In the genomic region with DNA sequence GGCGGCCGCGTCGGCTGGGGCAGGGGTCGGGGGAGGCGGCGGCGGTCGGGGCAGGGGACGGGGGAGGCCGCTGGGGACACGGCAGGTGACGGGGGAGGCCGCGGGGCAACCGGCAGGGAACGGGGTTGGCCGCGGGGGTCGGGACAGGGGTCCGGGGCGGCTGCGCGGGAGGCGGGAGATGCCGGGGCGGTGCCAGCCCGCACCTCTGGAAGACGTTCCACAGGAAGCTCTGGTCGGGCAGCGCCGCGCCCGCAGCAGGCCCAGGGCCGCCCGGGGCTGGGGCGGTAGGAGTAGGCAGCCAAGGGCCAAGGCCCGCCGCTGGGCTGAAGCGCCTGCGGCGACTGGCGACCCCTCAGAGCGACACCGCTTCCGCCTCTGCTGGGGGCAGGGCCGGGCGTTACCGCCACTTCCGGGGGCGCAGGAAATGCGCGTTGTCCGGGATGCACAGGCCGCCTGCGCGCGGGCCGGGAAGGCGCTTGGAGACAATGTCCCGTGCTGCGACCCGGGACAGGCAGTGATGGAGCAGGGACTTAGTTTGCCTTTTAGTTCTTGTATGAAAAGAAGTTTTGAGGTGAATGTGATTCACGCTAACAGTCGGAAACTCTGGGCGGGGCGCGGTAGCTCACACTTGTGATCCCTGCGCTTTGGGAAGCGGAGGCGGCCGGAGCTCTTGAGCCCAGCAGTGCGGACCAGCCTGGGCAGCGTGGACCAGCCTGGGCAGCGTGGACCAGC, we compare ENCODE assay signal across 8 cellular contexts.
DNase-seq lines count a peak whose midpoint lies in the region; ATAC-seq and TF ChIP-seq lines count a peak whose summit lies in the region.

No MANE protein-coding gene starts in this region.

- H4K91ac ChIP-seq in IMR-90 (ENCODE audit: insufficient read depth, low read depth, low read length), result peak overlapping the region; percentile 62; the same call in 1 of the 2 replicates

- peaks cover 4% of the 10 kb centered on the region; the same call in 1 of the 2 replicates for H3K4me1 ChIP-seq in IMR-90 (ENCODE audit: control insufficient read depth, insufficient read depth, low read length)
- no peaks in the 10 kb centered on the region for H3K4me1 ChIP-seq in RWPE2 (ENCODE audit: insufficient read depth, poor library complexity, severe bottlenecking)
- H3K4me1 ChIP-seq in neutrophil (ENCODE audit: control insufficient read depth in 1 of 2, insufficient read depth in 1 of 2, low read depth in 1 of 2, low read length in 1 of 2), result peaks cover 3 to 6% of the 10 kb centered on the region in 2 experiments

- H2BK120ac ChIP-seq in IMR-90 (ENCODE audit: low read depth, low read length), result peak overlapping the region; percentile 14; the same call in 1 of the 2 replicates

- H3K27ac ChIP-seq in IMR-90 (ENCODE audit: insufficient read depth, low read length) (peak overlapping the region; percentile 39; the same call in 1 of the 2 replicates), RWPE2 (ENCODE audit: poor library complexity, severe bottlenecking) (peak overlapping the region; percentile 20), neutrophil (peak overlapping the region; percentile 77), substantia nigra (ENCODE audit: low read depth, low read length, poor library complexity, severe bottlenecking) (peak overlapping the region; percentile 72)

- no peaks in the 10 kb centered on the region for H3K9me1 ChIP-seq in IMR-90 (ENCODE audit: insufficient read depth, low read length)

- H3K9ac ChIP-seq in IMR-90 (ENCODE audit: low read depth, low read length), result peak overlapping the region; percentile 58; the same call in 1 of the 2 replicates

- H2BK15ac ChIP-seq in IMR-90 (ENCODE audit: low read depth, low read length), result 0 out of 3 replicates have a peak overlapping the region, but pooled peaks have one; percentile 28

- H2BK20ac ChIP-seq in IMR-90 (ENCODE audit: low read depth, low read length), result no peak overlapping the region

- H3K4ac ChIP-seq in IMR-90 (ENCODE audit: low read depth, low read length), result peak overlapping the region; percentile 47; the same call in 1 of the 2 replicates

- H4K20me1 ChIP-seq in IMR-90 (ENCODE audit: insufficient read depth, low read length), result no peaks in the 10 kb centered on the region; the same call in 1 of the 2 replicates

- H3K36me3 ChIP-seq in IMR-90 (ENCODE audit: control insufficient read depth, insufficient read depth, low read length) (no peaks in the 10 kb centered on the region), RWPE2 (ENCODE audit: low read depth) (peaks cover 8% of the 10 kb centered on the region), neutrophil (no peaks in the 10 kb centered on the region)

- peak overlapping the region; percentile 43; the same call in 1 of the 2 replicates for H3K56ac ChIP-seq in IMR-90 (ENCODE audit: extremely low read depth, insufficient read depth, low read length)

- H3K4me2 ChIP-seq in IMR-90 (ENCODE audit: low read depth, low read length), result peak overlapping the region; percentile 88

- H3K4me3 ChIP-seq in IMR-90 (ENCODE audit: insufficient read depth, low read depth, low read length) (peak overlapping the region; percentile 62), RWPE2 (ENCODE audit: severe bottlenecking) (peak overlapping the region; percentile 81), neutrophil (ENCODE audit: low read depth in 1 of 2, low read length in 1 of 2) (peak overlapping the region; percentile 62 to 67)

- H2BK5ac ChIP-seq in IMR-90 (ENCODE audit: low read depth, low read length, poor library complexity, severe bottlenecking), result no peak overlapping the region

- H3K9me3 ChIP-seq in IMR-90 (ENCODE audit: control insufficient read depth, insufficient read depth, low read length) (no peaks in the 10 kb centered on the region), RWPE2 (ENCODE audit: severe bottlenecking) (no peaks in the 10 kb centered on the region), neutrophil (no peaks in the 10 kb centered on the region)

- peak; percentile 95 for ATAC-seq in GM21526 (IDR thresholded peaks at IDR 0.05; ENCODE audit: low FRiP score, unreplicated experiment)
- peak; percentile 93 for ATAC-seq in IMR-90 (ENCODE audit: low read depth)
- ATAC-seq in RWPE2 (ENCODE audit: low read depth), result peak; percentile 85

- H3K18ac ChIP-seq in IMR-90 (ENCODE audit: low read depth, low read length), result peak overlapping the region; percentile 11; the same call in 1 of the 2 replicates

- intact Hi-C loops in IMR-90 (cut with micrococcal nuclease), result no loop called here

- DNase-seq in DMS153 (lab: John Stamatoyannopoulos, UW), result peak; percentile 82
- peak; percentile 36 for DNase-seq in IMR-90
- peak; percentile 77 for DNase-seq in RWPE2 (ENCODE audit: low spot score)
- DNase-seq in activated naive CD4-positive, alpha-beta T cell (lab: John Stamatoyannopoulos, UW), result peak; percentile 29 to 60 (median 47)
- peak; percentile 83 for DNase-seq in germinal center (ENCODE audit: low spot score)
- peak in 48 of 49 donors; percentile 23 to 89 (median 72) for DNase-seq in substantia nigra (lab: John Stamatoyannopoulos, UW)

- H2AK9ac ChIP-seq in IMR-90 (replicated peaks; ENCODE audit: low read depth, low read length, poor library complexity), result peak overlapping the region; percentile 55

- TF ChIP-seq CTCF in IMR-90 (conservative IDR thresholded peaks at IDR 0.05; ENCODE audit: low read depth, low read length) (no peak), RWPE2 (IDR thresholded peaks at IDR 0.05; ENCODE audit: poor library complexity, severe bottlenecking) (no peak), neutrophil (IDR thresholded peaks at IDR 0.05) (no peak)

- no TSS peak for BruUV-seq in IMR-90 (replicated peaks; lab: Mats Ljungman, UMichigan)

- peak; percentile 38; the same call in 1 of the 2 replicates for TF ChIP-seq POLR2A in IMR-90 (IDR thresholded peaks at IDR 0.05; ENCODE audit: low read depth, low read length)

- H4K5ac ChIP-seq in IMR-90 (ENCODE audit: low read depth, low read length), result peak overlapping the region; percentile 81

- H3K23ac ChIP-seq in IMR-90 (ENCODE audit: low read depth, low read length), result peak overlapping the region; percentile 7; the same call in 1 of the 2 replicates

- H3K79me1 ChIP-seq in IMR-90 (ENCODE audit: low read depth in 1 of 2, low read length in 2 of 2), result no peaks in the 10 kb centered on the region

- 2% methylated on average over 23 of the region's 75 CpGs; no CpG with 5 or more reads in 1 of the 2 experiments for WGBS in IMR-90 (ENCODE audit: extremely low coverage in 2 of 2, insufficient read length in 1 of 2), 2 experiments

- dilution Hi-C loops in IMR-90 (cut with HindIII; ENCODE audit: low sequenced_read_pairs, unreplicated experiment), result no loop called here

- CTCF ChIA-PET in IMR-90 (lab: Yijun Ruan, JAX), result interaction anchor here (1.0 kb wide), 1 partner anchor 13 kb away, joined by 3 read pairs; no protein-coding TSS in a partner anchor

- H2AK5ac ChIP-seq in IMR-90 (ENCODE audit: low read depth, low read length), result 0 out of 2 replicates have a peak overlapping the region, but pooled peaks have one; percentile 3

- H2AFZ ChIP-seq in IMR-90 (replicated peaks; ENCODE audit: low read length, poor library complexity), result peak overlapping the region; percentile 47

- peak overlapping the region; percentile 68 to 99; a peak in 3 of 4 replicates for H4K8ac ChIP-seq in IMR-90 (ENCODE audit: low read depth in 2 of 2, low read length in 2 of 2)

- H3K27me3 ChIP-seq in IMR-90 (ENCODE audit: control insufficient read depth, insufficient read depth, low read length), result peaks cover 26% of the 10 kb centered on the region
- no peaks in the 10 kb centered on the region for H3K27me3 ChIP-seq in RWPE2 (ENCODE audit: insufficient read depth, poor library complexity, severe bottlenecking)
- peaks cover 61% of the 10 kb centered on the region for H3K27me3 ChIP-seq in neutrophil

- H3K14ac ChIP-seq in IMR-90 (replicated peaks; ENCODE audit: low read depth, low read length), result 0 out of 2 replicates have a peak overlapping the region, but pooled peaks have one; percentile 25

- POLR2A ChIA-PET in IMR-90 (lab: Charles Lee; ENCODE audit: unreplicated experiment), result no interaction called here

- TF ChIP-seq RAD21 in IMR-90 (IDR thresholded peaks at IDR 0.05; ENCODE audit: low read length), result no peak

- in situ Hi-C loops in IMR-90 (cut with MboI; ENCODE audit: low sequenced_read_pairs), result loop anchor here (25.0 kb wide), 1 partner anchor 271 kb away; no protein-coding TSS in a partner anchor

TF ChIP-seq in IMR-90, 13 proteins besides CTCF, POLR2A, EP300 and RAD21:
- TF ChIP-seq RFX5 (IDR thresholded peaks at IDR 0.05; ENCODE audit: low read depth, low read length) (no peak), MAZ (IDR thresholded peaks at IDR 0.05; ENCODE audit: borderline replicate concordance, low read depth, low read length) (peak; percentile 70; the same call in 1 of the 2 replicates)

Comparison
In these comparisons a context has a peak if more than half of its experiments do, and no peak if none do; other contexts are left out.
1. Peak in every context shown above with its lines: DNase-seq, ATAC-seq, H3K4me3 ChIP-seq and H3K27ac ChIP-seq.
2. H3K27ac ChIP-seq: peak in every context shown above with its lines; median percentile 77 in neutrophil; 72 in substantia nigra; 39 in IMR-90; 20 in RWPE2.